18 cellular contexts compared by ENCODE assay signal in the genomic region with DNA sequence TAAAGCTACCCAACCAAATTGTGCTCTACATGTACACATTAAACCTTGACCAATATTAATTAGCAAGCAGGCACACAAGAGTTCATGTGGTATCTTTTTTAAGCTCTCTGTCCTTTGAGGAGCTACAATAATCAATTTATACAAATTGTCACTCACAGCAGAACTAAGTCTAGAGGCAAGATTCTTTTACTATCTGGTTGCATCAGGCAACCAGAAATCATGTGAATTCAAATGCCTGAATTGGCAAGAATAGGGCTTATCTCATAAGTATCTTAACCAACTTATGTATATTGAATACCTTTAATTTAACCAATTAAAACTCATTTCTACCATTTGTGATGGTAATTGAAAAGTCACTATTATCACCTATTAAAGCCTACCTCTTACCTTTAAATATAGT.
"Had no signal": no experiment of that assay in that cellular context is flagged by ENCODE, and none has a peak within 500 bp of the region (broad histone marks: within the 10 kb centered on the region; RNA-seq: fewer than 3 reads in every experiment).

No MANE protein-coding gene starts in this region.

- H3K27me3 ChIP-seq: MG63 had no signal

- H3K4me3 ChIP-seq: MG63 had no signal

- H3K36me3 ChIP-seq: MG63 had no signal

- ATAC-seq: Panc1, PC-3, SK-N-SH treated with all-trans-retinoic acid at 6 μM for 48 hours had no signal

- DNase-seq: KBM-7, MG63, NCI-H1092, NCI-H1105 treated with DMSO at 0.1 percent for 48 hours, NCI-H1436, NCI-H187, NCI-H2029, NCI-H2081 treated with DMSO at 0.1 percent for 48 hours, NCI-H2171, NCI-H226, NCI-H446, NCI-H510A treated with DMSO at 0.1 percent for 48 hours, NCI-H526, NCI-H748 treated with DMSO at 0.1 percent for 48 hours, PC-3, SHP77 had no signal

- H3K9me3 ChIP-seq: MG63 had no signal
